In the genomic region with DNA sequence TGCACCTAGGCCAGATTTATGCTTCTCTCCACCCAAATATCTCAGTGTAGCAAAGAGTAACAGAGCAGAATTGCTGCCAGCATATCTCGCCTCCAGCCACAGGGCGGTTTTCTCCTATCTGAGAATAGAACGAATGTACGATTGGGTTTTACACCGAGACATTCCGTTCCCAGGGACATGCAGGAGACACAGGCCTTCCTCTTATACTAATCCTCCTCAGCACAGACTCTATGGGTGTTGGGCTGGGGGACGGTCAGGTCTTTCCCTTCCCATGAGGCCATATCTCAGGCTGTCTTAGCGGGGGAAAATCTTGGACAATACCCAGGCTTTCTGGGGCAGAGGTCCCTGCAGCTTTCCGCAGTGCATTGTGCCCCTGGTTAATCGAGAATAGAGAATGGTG, we compare ENCODE assay signal across 12 cellular contexts. TPM values are rescaled to one million over a fixed set of nuclear protein-coding genes. Genes with fewer than 3 reads are reported as not detected.
"Had no signal": no experiment of that assay in that cellular context is flagged by ENCODE, and none has a peak within 500 bp of the region (broad histone marks: within the 10 kb centered on the region; RNA-seq: fewer than 3 reads in every experiment).

No MANE protein-coding gene starts in this region.

RNA-seq across cellular contexts. Expression of a gene that starts 14.9 kb away (rescaled TPM):
- total RNA-seq: activated B cell treated with CpG ODN at 0.5 μM for 24 hours; activated CD4-positive, alpha-beta memory T cell treated with anti-CD3 and anti-CD28 coated beads for 36 hours; activated naive CD8-positive, alpha-beta T cell treated with anti-CD3 and anti-CD28 coated beads for 36 hours; activated T-cell treated with anti-CD3 and anti-CD28 coated beads, Interleukin-2, amount 50 U/mL, for 72 hours; activated T-helper 17 cell treated with anti-CD3 and anti-CD28 coated beads, Interleukin-2, amount 50 U/mL, for 72 hours; aorta; MCF 10A; RPMI7951; SK-MEL-5; T-cell; T-helper 17 cell had no signal
- polyA plus RNA-seq: aorta, IgD-negative memory B cell had no signal

RNA-seq across cellular contexts. Expression of a gene that starts 34.0 kb away (rescaled TPM):
- total RNA-seq: activated naive CD8-positive, alpha-beta T cell treated with anti-CD3 and anti-CD28 coated beads for 36 hours; MCF 10A; RPMI7951; SK-MEL-5 had no signal
- polyA plus RNA-seq: aorta had no signal
